Comparison of ENCODE assay signal across 15 cellular contexts in genomic region chr10:79386637-79387465, GRCh38. TPM values are rescaled to one million over a fixed set of nuclear protein-coding genes. Genes with fewer than 3 reads are reported as not detected.
DNase-seq lines count a peak whose midpoint lies in the region; ATAC-seq, FAIRE-seq and TF ChIP-seq lines count a peak whose summit lies in the region.
"Had no signal": no experiment of that assay in that cellular context is flagged by ENCODE, and none has a peak within 500 bp of the region (broad histone marks: within the 10 kb centered on the region; RNA-seq: fewer than 3 reads in every experiment).

No MANE protein-coding gene starts in this region.

- H3K79me1 ChIP-seq in neuronal stem cell (ENCODE audit: low read depth, low read length) = no peaks in the 10 kb centered on the region

- H4K91ac ChIP-seq in neuronal stem cell (ENCODE audit: low read depth, low read length, poor library complexity) = no peak overlapping the region

- peak overlapping the region; percentile 51 for H3K18ac ChIP-seq in neuronal stem cell (ENCODE audit: low read length)

- H3K9ac ChIP-seq in neuronal stem cell (ENCODE audit: low read depth, low read length, poor library complexity) = no peak overlapping the region

- peak overlapping the region; percentile 61 for H3K23ac ChIP-seq in neuronal stem cell (ENCODE audit: low read depth, low read length, poor library complexity)

- no peak for TF ChIP-seq POLR2A in esophagus squamous epithelium (IDR thresholded peaks at IDR 0.05)
- TF ChIP-seq POLR2A in uterus (IDR thresholded peaks at IDR 0.05) = no peak

- intact Hi-C loops in cardiac septum (cut with DNase I) (loop anchor here (5.0 kb wide), 1 partner anchor 35 kb away; no protein-coding TSS in a partner anchor), left ventricle myocardium superior (cut with micrococcal nuclease) (no loop called here), esophagus squamous epithelium (cut with DNase I) (no loop called here), uterus (cut with DNase I; ENCODE audit: low total_unique reads) (no loop called here)

- H3K4me1 ChIP-seq in esophagus squamous epithelium (peaks cover 3 to 38% (median 11%) of the 10 kb centered on the region in 3 donors), neuronal stem cell (ENCODE audit: control insufficient read depth in 2 of 2, insufficient read depth in 1 of 2, low read depth in 1 of 2, low read length in 2 of 2) (peaks cover 0 to 7% of the 10 kb centered on the region in 2 donors), uterus (peaks cover 0 to 13% of the 10 kb centered on the region in 2 donors)

- no peak overlapping the region for H2BK12ac ChIP-seq in neuronal stem cell (ENCODE audit: low read length)

- H3K36me3 ChIP-seq in esophagus squamous epithelium = peaks cover 0 to 27% (median 0%) of the 10 kb centered on the region in 3 donors
- H3K36me3 ChIP-seq in neuronal stem cell (replicated peaks in 1 of 2; ENCODE audit: control insufficient read depth in 2 of 2, insufficient read depth in 2 of 2, low read length in 2 of 2) = peaks cover 0 to 2% of the 10 kb centered on the region in 2 donors
- no peaks in the 10 kb centered on the region for H3K36me3 ChIP-seq in uterus
- H3K36me3 ChIP-seq: neutrophil had no signal

- peak overlapping the region; percentile 62 for H2AK5ac ChIP-seq in neuronal stem cell (ENCODE audit: low read depth, low read length)

- no peak overlapping the region for H2AFZ ChIP-seq in neuronal stem cell (ENCODE audit: low read length)

- TF ChIP-seq CTCF in esophagus squamous epithelium (IDR thresholded peaks at IDR 0.05) (no peak), uterus (IDR thresholded peaks at IDR 0.05) (no peak)

- H3K27me3 ChIP-seq in esophagus squamous epithelium (no peaks in the 10 kb centered on the region), neuronal stem cell (ENCODE audit: control insufficient read depth in 3 of 3, insufficient read depth in 3 of 3, low read depth in 1 of 3, low read length in 3 of 3) (no peaks in the 10 kb centered on the region), uterus (no peaks in the 10 kb centered on the region)
- H3K27me3 ChIP-seq: neutrophil had no signal

- H3K27ac ChIP-seq in esophagus squamous epithelium = peak overlapping the region in 3 of 4 donors; percentile 0 to 28 (median 25)
- H3K27ac ChIP-seq in neuronal stem cell (replicated peaks; ENCODE audit: low read length) = no peak overlapping the region
- H3K27ac ChIP-seq in uterus = peak overlapping the region; percentile 74 to 87
- H3K27ac ChIP-seq: epithelial cell of prostate, neutrophil had no signal

- no peak overlapping the region for H3K4me3 ChIP-seq in esophagus squamous epithelium
- H3K4me3 ChIP-seq in neuronal stem cell (ENCODE audit: low read length in 2 of 2) = peak overlapping the region in 1 of 2 donors; percentile 53
- no peak overlapping the region for H3K4me3 ChIP-seq in uterus

- H3K9me3 ChIP-seq in esophagus squamous epithelium (no peaks in the 10 kb centered on the region), neuronal stem cell (replicated peaks in 1 of 2; ENCODE audit: control insufficient read depth in 2 of 2, insufficient read depth in 1 of 2, low read depth in 1 of 2, low read length in 2 of 2) (no peaks in the 10 kb centered on the region), uterus (no peaks in the 10 kb centered on the region)
- H3K9me3 ChIP-seq: neutrophil had no signal

- H3K4ac ChIP-seq in neuronal stem cell (ENCODE audit: low read length) = peak overlapping the region; percentile 28

- H4K8ac ChIP-seq in neuronal stem cell (ENCODE audit: low read depth, low read length) = no peak overlapping the region

- peak; percentile 70 for DNase-seq in cardiac septum (ENCODE audit: low spot score)
- no peak for DNase-seq in left ventricle myocardium superior
- no peak for DNase-seq in esophagus squamous epithelium (lab: John Stamatoyannopoulos, UW)
- no peak for DNase-seq in neuronal stem cell (ENCODE audit: low spot score)
- DNase-seq in uterus = peak; percentile 45 to 66
- DNase-seq in RCC 7860 (ENCODE audit: low spot score) = no peak
- no peak for DNase-seq in RKO (ENCODE audit: low spot score)
- DNase-seq: activated CD4-positive, alpha-beta T cell treated with anti-CD3 and anti-CD28 coated beads, Interleukin-2, amount 50 U/mL, for 4 hours; AML-193; NCI-H1092; NCI-H69; stimulated activated CD4-positive, alpha-beta T cell treated with anti-CD3 and anti-CD28 coated beads, Interleukin-2, amount 100 ng/mL, for 48 hours had no signal

- no peak for FAIRE-seq in RCC 7860 (lab: Jason Lieb, UNC)

- H2BK5ac ChIP-seq in neuronal stem cell (ENCODE audit: low read length) = peak overlapping the region; percentile 66

- 90 to 92% methylated on average over 2 to 10 of the region's 24 CpGs for WGBS in esophagus squamous epithelium, 2 donors
- no CpG with 5 or more reads among the region's 24 CpGs for WGBS in neuronal stem cell (ENCODE audit: extremely low coverage in 2 of 2, insufficient read length in 2 of 2, insufficient replicate concordance in 1 of 2), 2 donors

- H2BK120ac ChIP-seq in neuronal stem cell (ENCODE audit: low read depth, low read length) = no peak overlapping the region

- no peak for ATAC-seq in left ventricle myocardium superior
- no peak for ATAC-seq in HG02884 (IDR thresholded peaks at IDR 0.05; ENCODE audit: unreplicated experiment)

- peak overlapping the region; percentile 85 for H3K14ac ChIP-seq in neuronal stem cell (ENCODE audit: low read length)

- H2BK15ac ChIP-seq in neuronal stem cell (ENCODE audit: low read length) = peak overlapping the region; percentile 30

- H3K4me2 ChIP-seq in neuronal stem cell (ENCODE audit: insufficient read depth, low read length, poor library complexity, severe bottlenecking) = no peak overlapping the region

RNA-seq across cellular contexts. Expression of gene PPIF, which starts 39.6 kb away (rescaled TPM):
- total RNA-seq in cardiac septum (115 TPM), left ventricle myocardium superior (139 TPM), esophagus squamous epithelium (100 to 1,000 TPM in 1 of 4 donors, 10 to 100 TPM in 3; 40.2 to 141 (median 56.6) TPM), uterus (10 to 100 TPM in 3 of 4 donors, under 1 TPM in 1; 0.26 to 22.6 (median 12.7) TPM)
- 42.1 TPM for polyA plus RNA-seq in neuronal stem cell (2013, experiment 1 of 2)
- polyA plus RNA-seq in neuronal stem cell (2013, experiment 2 of 2) = 42.3 TPM

RNA-seq across cellular contexts. Expression of gene ZCCHC24, which starts 58.6 kb away (rescaled TPM):
- 56.6 TPM for total RNA-seq in cardiac septum
- total RNA-seq in left ventricle myocardium superior = 49.0 TPM
- 10 to 100 TPM in 1 of 4 donors, 1 to 10 TPM in 3; 2.2 to 26.1 (median 6.4) TPM for total RNA-seq in esophagus squamous epithelium
- polyA plus RNA-seq in neuronal stem cell (2013, experiment 1 of 2) = 10.6 TPM
- polyA plus RNA-seq in neuronal stem cell (2013, experiment 2 of 2) = 10.3 TPM
- total RNA-seq in uterus = 100 to 1,000 TPM in 1 of 4 donors, 10 to 100 TPM in 3; 32.8 to 122 (median 37.7) TPM

Comparison
In these comparisons a context has a peak if more than half of its experiments do, and no peak if none do; other contexts are left out.
1. DNase-seq: peak in cardiac septum (single experiment) and uterus (2 of 2); none in left ventricle myocardium superior (single experiment), esophagus squamous epithelium (single experiment), neuronal stem cell (single experiment), RCC 7860 (single experiment) and RKO (single experiment).